Comparison of ENCODE assay signal across 21 cellular contexts in the genomic region with DNA sequence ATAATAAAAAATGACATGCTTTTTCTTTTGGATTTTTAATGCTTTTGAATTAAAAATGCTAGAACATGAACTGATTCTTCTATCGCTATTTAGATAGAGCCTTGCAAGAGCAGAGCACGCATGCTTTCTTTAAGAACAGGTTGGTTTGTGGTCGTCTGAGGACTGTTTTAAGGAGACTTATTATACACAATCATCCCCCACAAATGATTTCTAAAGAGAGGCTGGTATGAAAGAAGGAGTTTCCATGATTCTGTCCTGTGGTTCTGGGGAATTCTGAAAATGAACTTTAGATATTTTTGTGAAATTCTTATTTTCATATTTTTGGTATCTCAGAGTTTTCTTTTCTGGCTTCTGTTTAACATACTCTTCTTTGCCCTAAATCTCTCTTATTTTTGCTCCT.
A peak's percentile ranks its signal among the peaks of the same experiment; 100 is the strongest.
DNase-seq lines count a peak whose midpoint lies in the region; ATAC-seq and TF ChIP-seq lines count a peak whose summit lies in the region.
"Had no signal": no experiment of that assay in that cellular context is flagged by ENCODE, and none has a peak within 500 bp of the region (broad histone marks: within the 10 kb centered on the region; RNA-seq: fewer than 3 reads in every experiment).

No MANE protein-coding gene starts in this region.

- H3K4me3 ChIP-seq in GM23248 (no peak overlapping the region), adipocyte (ENCODE audit: low read length) (no peak overlapping the region), subcutaneous abdominal adipose tissue (ENCODE audit: low read depth in 1 of 5, low read length in 5 of 5) (no peak overlapping the region), esophagus squamous epithelium (no peak overlapping the region)
- H3K4me3 ChIP-seq: HAP-1, SK-N-MC had no signal

- H3K4me2 ChIP-seq in GM23248 (ENCODE audit: unreplicated experiment) = no peak overlapping the region

- no peak for DNase-seq in GM23248
- peak; percentile 51 for DNase-seq in adipocyte (ENCODE audit: low read depth)
- DNase-seq in fibroblast of peridontal ligament (ENCODE audit: extremely low read depth) = peak; percentile 45
- no peak for DNase-seq in iPS-NIHi7 (ENCODE audit: extremely low spot score)
- DNase-seq in esophagus squamous epithelium (lab: John Stamatoyannopoulos, UW) = no peak
- DNase-seq in GM03348 (ENCODE audit: low spot score) = no peak
- DNase-seq: Calu3; CD8-positive, alpha-beta T cell; GDM1; Karpas-422; NCI-H187; NCI-H446 treated with DMSO at 0.1 percent for 48 hours; NCI-H526 treated with DMSO at 0.1 percent for 48 hours; SHP77 treated with DMSO at 0.1 percent for 48 hours; SW 1271 had no signal

- peaks cover 62% of the 10 kb centered on the region for H3K4me1 ChIP-seq in GM23248 (ENCODE audit: insufficient read depth)
- peaks cover 67% of the 10 kb centered on the region for H3K4me1 ChIP-seq in adipocyte (ENCODE audit: control insufficient read depth, insufficient read depth, low read length)
- peaks cover 11 to 76% (median 59%) of the 10 kb centered on the region in 5 donors for H3K4me1 ChIP-seq in subcutaneous abdominal adipose tissue (ENCODE audit: control insufficient read depth in 5 of 5, insufficient read depth in 5 of 5, low read length in 5 of 5)
- peaks cover 5 to 68% (median 29%) of the 10 kb centered on the region in 3 donors for H3K4me1 ChIP-seq in esophagus squamous epithelium

- H3K27me3 ChIP-seq in GM23248 (replicated peaks; ENCODE audit: insufficient read depth) = no peaks in the 10 kb centered on the region
- H3K27me3 ChIP-seq in adipocyte (replicated peaks; ENCODE audit: control insufficient read depth, insufficient read depth, low read length) = no peaks in the 10 kb centered on the region
- H3K27me3 ChIP-seq in subcutaneous abdominal adipose tissue (ENCODE audit: control insufficient read depth in 5 of 5, insufficient read depth in 4 of 5, low read length in 5 of 5) = no peaks in the 10 kb centered on the region
- H3K27me3 ChIP-seq in esophagus squamous epithelium = no peaks in the 10 kb centered on the region

- H3K36me3 ChIP-seq in GM23248 (ENCODE audit: low read depth) (no peaks in the 10 kb centered on the region), adipocyte (ENCODE audit: control insufficient read depth, insufficient read depth, low read length, severe bottlenecking) (peaks cover 19% of the 10 kb centered on the region), subcutaneous abdominal adipose tissue (ENCODE audit: control insufficient read depth in 5 of 5, insufficient read depth in 5 of 5, low read length in 5 of 5) (peaks cover 0 to 5% (median 0%) of the 10 kb centered on the region in 5 donors), esophagus squamous epithelium (peaks cover 0 to 13% (median 0%) of the 10 kb centered on the region in 3 donors)
- H3K36me3 ChIP-seq: HAP-1 had no signal

- H3K9ac ChIP-seq in GM23248 = no peak overlapping the region
- peak overlapping the region; percentile 61 for H3K9ac ChIP-seq in adipocyte (ENCODE audit: low read length)
- peak overlapping the region in 2 of 5 donors; percentile 6 to 9 for H3K9ac ChIP-seq in subcutaneous abdominal adipose tissue (ENCODE audit: low read length in 5 of 5)

- peaks cover 36% of the 10 kb centered on the region for H3F3A ChIP-seq in GM23248 (ENCODE audit: insufficient read depth)

- H3K9me3 ChIP-seq in GM23248 (ENCODE audit: low read depth) (no peaks in the 10 kb centered on the region), adipocyte (ENCODE audit: control insufficient read depth, low read length) (no peaks in the 10 kb centered on the region), subcutaneous abdominal adipose tissue (ENCODE audit: control insufficient read depth in 5 of 5, low read length in 5 of 5) (no peaks in the 10 kb centered on the region), esophagus squamous epithelium (no peaks in the 10 kb centered on the region)
- H3K9me3 ChIP-seq: HAP-1 had no signal

- H3K9me2 ChIP-seq in GM23248 (ENCODE audit: insufficient read depth) = no peaks in the 10 kb centered on the region

- ATAC-seq in HG03469 (IDR thresholded peaks at IDR 0.05; ENCODE audit: unreplicated experiment) = no peak
- ATAC-seq: PC-3 had no signal

- H3K27ac ChIP-seq in GM23248 = peak overlapping the region; percentile 64; the same call in 1 of the 2 replicates
- H3K27ac ChIP-seq in subcutaneous abdominal adipose tissue (ENCODE audit: low read depth, low read length) = peak overlapping the region; percentile 90
- no peak overlapping the region for H3K27ac ChIP-seq in esophagus squamous epithelium
- H3K27ac ChIP-seq: RWPE1, SK-N-MC had no signal

- H4K20me1 ChIP-seq in GM23248 (ENCODE audit: insufficient read depth) = no peaks in the 10 kb centered on the region

- H2AFZ ChIP-seq in GM23248 = no peak overlapping the region

- TF ChIP-seq POLR2A in esophagus squamous epithelium (IDR thresholded peaks at IDR 0.05) = no peak

- peaks cover 98% of the 10 kb centered on the region for H3K79me2 ChIP-seq in GM23248 (ENCODE audit: insufficient read depth)

- intact Hi-C loops in esophagus squamous epithelium (cut with DNase I) = no loop called here

- no peak for TF ChIP-seq CTCF in esophagus squamous epithelium (IDR thresholded peaks at IDR 0.05)

- in situ Hi-C loops in GM23248 (cut with MboI) = no loop called here

- 71 to 75% methylated on average over 3 of the region's 3 CpGs for WGBS in GM23248 (ENCODE audit: low coverage in 1 of 2, low lambda C conversion rate in 2 of 2, missing lambda C conversion rate in 2 of 2), 2 experiments
- 68 to 86% methylated on average over 3 of the region's 3 CpGs for WGBS in esophagus squamous epithelium, 2 donors

Comparison
In these comparisons a context has a peak if more than half of its experiments do, and no peak if none do; other contexts are left out.
1. DNase-seq: peak in adipocyte (single experiment) and fibroblast of peridontal ligament (single experiment); none in GM23248 (single experiment), iPS-NIHi7 (single experiment), esophagus squamous epithelium (single experiment) and GM03348 (single experiment).
2. H3K27ac ChIP-seq: peak in GM23248 (single experiment) and subcutaneous abdominal adipose tissue (single experiment); none in esophagus squamous epithelium (0 of 4).